Comparison of ENCODE assay signal across 1 cellular context in the genomic region with DNA sequence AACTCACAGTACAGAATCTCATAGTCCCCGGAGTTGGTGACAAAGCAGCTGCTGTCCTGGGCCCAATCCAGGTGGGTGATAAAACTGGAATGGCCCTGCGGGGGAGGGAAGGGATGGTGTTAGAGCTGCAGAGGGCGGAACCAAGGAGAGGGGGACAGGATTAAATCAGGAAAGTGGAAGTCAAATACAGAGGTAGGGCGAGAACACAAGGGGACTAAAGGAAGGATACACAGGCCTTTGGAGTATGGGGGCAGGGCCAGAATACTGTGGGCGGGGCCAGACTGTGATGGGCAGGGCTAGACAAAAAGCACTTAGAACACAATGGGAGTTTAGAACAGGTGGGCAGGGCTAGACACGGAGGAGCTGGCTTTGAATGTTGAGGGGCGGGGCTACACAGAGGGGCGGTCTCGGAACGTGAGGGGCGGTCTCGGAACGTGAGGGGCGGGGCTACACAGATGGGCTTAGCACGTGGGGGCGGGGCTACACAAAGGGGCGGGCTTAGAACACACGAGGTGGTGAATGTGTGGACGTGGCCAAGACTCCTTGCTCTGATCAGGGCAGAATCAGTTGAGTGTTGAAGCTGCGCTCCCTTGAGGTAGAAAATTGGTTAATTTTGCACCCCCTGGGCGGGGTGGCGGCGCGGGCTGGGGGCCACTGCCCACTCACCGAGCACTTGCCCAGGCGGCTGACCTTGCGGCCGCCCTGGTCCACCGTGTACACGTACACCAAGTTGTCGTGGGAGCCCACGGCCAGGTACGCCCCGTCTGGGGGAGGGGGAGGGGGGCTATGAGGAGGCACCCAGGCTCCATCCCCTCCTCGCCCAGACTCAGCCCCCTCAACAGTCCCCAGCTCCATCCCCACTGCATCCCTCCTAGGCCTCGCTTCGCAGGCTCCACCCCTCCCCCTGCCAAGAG.
TF ChIP-seq lines count a peak whose summit lies in the region.

No MANE protein-coding gene starts in this region.

TF ChIP-seq in K562, 482 proteins besides CTCF, POLR2A, EP300 and RAD21 (continued from another document):
- TF ChIP-seq ZNF318 (IDR thresholded peaks at IDR 0.05; ENCODE audit: borderline replicate concordance in 1 of 2, low read depth in 1 of 2), result no peak
- TF ChIP-seq ZNF12 (CRISPR knock-in tag; IDR thresholded peaks at IDR 0.05), result no peak
- no peak for TF ChIP-seq GATAD2B (IDR thresholded peaks at IDR 0.05; ENCODE audit: borderline replicate concordance)
- TF ChIP-seq THRB (CRISPR knock-in tag; conservative IDR thresholded peaks at IDR 0.05), result no peak
- no peak for TF ChIP-seq RBM17 (IDR thresholded peaks at IDR 0.05; ENCODE audit: borderline replicate concordance, low read depth, low read length)
- peak; percentile 45 for TF ChIP-seq CREM (IDR thresholded peaks at IDR 0.05; ENCODE audit: low read depth)
- TF ChIP-seq RNF2 (IDR thresholded peaks at IDR 0.05), result no peak
- TF ChIP-seq CBFA2T3 (IDR thresholded peaks at IDR 0.05), result no peak
- no peak for TF ChIP-seq ATF4 (CRISPR knock-in tag; IDR thresholded peaks at IDR 0.05)
- TF ChIP-seq CREBBP (IDR thresholded peaks at IDR 0.05; ENCODE audit: low read depth, low read length), result no peak
- TF ChIP-seq, protein P1, sequence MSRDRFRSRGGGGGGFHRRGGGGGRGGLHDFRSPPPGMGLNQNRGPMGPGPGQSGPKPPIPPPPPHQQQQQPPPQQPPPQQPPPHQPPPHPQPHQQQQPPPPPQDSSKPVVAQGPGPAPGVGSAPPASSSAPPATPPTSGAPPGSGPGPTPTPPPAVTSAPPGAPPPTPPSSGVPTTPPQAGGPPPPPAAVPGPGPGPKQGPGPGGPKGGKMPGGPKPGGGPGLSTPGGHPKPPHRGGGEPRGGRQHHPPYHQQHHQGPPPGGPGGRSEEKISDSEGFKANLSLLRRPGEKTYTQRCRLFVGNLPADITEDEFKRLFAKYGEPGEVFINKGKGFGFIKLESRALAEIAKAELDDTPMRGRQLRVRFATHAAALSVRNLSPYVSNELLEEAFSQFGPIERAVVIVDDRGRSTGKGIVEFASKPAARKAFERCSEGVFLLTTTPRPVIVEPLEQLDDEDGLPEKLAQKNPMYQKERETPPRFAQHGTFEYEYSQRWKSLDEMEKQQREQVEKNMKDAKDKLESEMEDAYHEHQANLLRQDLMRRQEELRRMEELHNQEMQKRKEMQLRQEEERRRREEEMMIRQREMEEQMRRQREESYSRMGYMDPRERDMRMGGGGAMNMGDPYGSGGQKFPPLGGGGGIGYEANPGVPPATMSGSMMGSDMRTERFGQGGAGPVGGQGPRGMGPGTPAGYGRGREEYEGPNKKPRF (IDR thresholded peaks at IDR 0.05; ENCODE audit: low read depth, low read length), result no peak
- peak; percentile 66 for TF ChIP-seq PCBP1 (IDR thresholded peaks at IDR 0.05; ENCODE audit: low read depth, low read length, poor library complexity, severe bottlenecking)
- peak; percentile 59 for TF ChIP-seq POLR2B (IDR thresholded peaks at IDR 0.05; ENCODE audit: low read depth, partially characterized antibody)
- no peak for TF ChIP-seq MED1 (CRISPR knock-in tag; IDR thresholded peaks at IDR 0.05; ENCODE audit: borderline replicate concordance)
- TF ChIP-seq PYGO2 (tag; IDR thresholded peaks at IDR 0.05), result no peak
- TF ChIP-seq MGA (IDR thresholded peaks at IDR 0.05), result peak; percentile 24
- TF ChIP-seq TCF7L2 (IDR thresholded peaks at IDR 0.05; ENCODE audit: low read depth, low read length), result no peak
- no peak for TF ChIP-seq POLR3G (IDR thresholded peaks at IDR 0.05; ENCODE audit: extremely low read depth, insufficient read length, insufficient replicate concordance)
- no peak for TF ChIP-seq NCOR1 (IDR thresholded peaks at IDR 0.05)
- 0 out of 2 replicates have a peak, but pooled peaks have one; percentile 37 for TF ChIP-seq DPF2 (IDR thresholded peaks at IDR 0.05)
- no peak for TF ChIP-seq ZC3H11A (IDR thresholded peaks at IDR 0.05; ENCODE audit: low read depth, low read length)
- TF ChIP-seq RB1 (IDR thresholded peaks at IDR 0.05; ENCODE audit: low read depth), result 0 out of 2 replicates have a peak, but pooled peaks have one; percentile 25
- 0 out of 4 replicates have a peak, but pooled peaks of 1 of the 2 experiments have one; percentile 19 for TF ChIP-seq MAZ (CRISPR knock-in tag; conservative IDR thresholded peaks at IDR 0.05 in 1 of 2, IDR thresholded peaks at IDR 0.05 in 1 of 2)
- no peak for TF ChIP-seq HNRNPK (IDR thresholded peaks at IDR 0.05; ENCODE audit: low read depth, low read length, poor library complexity, severe bottlenecking)
- peak; percentile 69 for TF ChIP-seq SUPT5H (IDR thresholded peaks at IDR 0.05)
- TF ChIP-seq HDGF (IDR thresholded peaks at IDR 0.05), result peak; percentile 72
